Comparison of ENCODE assay signal across 10 cellular contexts in genomic region chr13:46183018-46183940, GRCh38. TPM values are rescaled to one million over a fixed set of nuclear protein-coding genes. Genes with fewer than 3 reads are reported as not detected.
DNase-seq lines count a peak whose midpoint lies in the region; ATAC-seq and TF ChIP-seq lines count a peak whose summit lies in the region.
"Had no signal": no experiment of that assay in that cellular context is flagged by ENCODE, and none has a peak within 500 bp of the region (broad histone marks: within the 10 kb centered on the region; RNA-seq: fewer than 3 reads in every experiment).

No MANE protein-coding gene starts in this region.

- H2AFZ ChIP-seq in PC-3 (ENCODE audit: low read length), result no peak overlapping the region; the same call in 1 of the 2 replicates

- no peaks in the 10 kb centered on the region for H3K9me2 ChIP-seq in PC-3 (replicated peaks; ENCODE audit: low read length)

- no peaks in the 10 kb centered on the region for H3K27me3 ChIP-seq in PC-3 (ENCODE audit: low read length)
- no peaks in the 10 kb centered on the region for H3K27me3 ChIP-seq in effector memory CD4-positive, alpha-beta T cell (replicated peaks; ENCODE audit: control insufficient read depth, insufficient read depth, low read length, poor library complexity, severe bottlenecking)
- no peaks in the 10 kb centered on the region for H3K27me3 ChIP-seq in thymus (ENCODE audit: control insufficient read depth, insufficient read depth)
- H3K27me3 ChIP-seq in WERI-Rb-1 (ENCODE audit: insufficient read depth, low read depth, severe bottlenecking), result no peaks in the 10 kb centered on the region

- TF ChIP-seq CTCF in PC-3 (conservative IDR thresholded peaks at IDR 0.05; ENCODE audit: low read depth, low read length) (no peak), WERI-Rb-1 (IDR thresholded peaks at IDR 0.05; ENCODE audit: low read depth, low read length) (no peak)

- ATAC-seq in activated T-cell treated with anti-CD3 and anti-CD28 coated beads, Interleukin-2, amount 50 U/mL, for 4 hours, result no peak
- ATAC-seq in PC-3, result no peak

- WGBS in thymus, result 80% methylated on average over 15 of the region's 15 CpGs

- H3K36me3 ChIP-seq in PC-3 (ENCODE audit: low read depth, low read length) (no peaks in the 10 kb centered on the region; the same call in 1 of the 2 replicates), thymus (ENCODE audit: control insufficient read depth, insufficient read depth) (no peaks in the 10 kb centered on the region), WERI-Rb-1 (no peaks in the 10 kb centered on the region)
- peaks cover 2% of the 10 kb centered on the region for H3K36me3 ChIP-seq in effector memory CD4-positive, alpha-beta T cell (ENCODE audit: control insufficient read depth, insufficient read depth, low read length)

- no peaks in the 10 kb centered on the region for H3F3A ChIP-seq in PC-3 (ENCODE audit: low read length, unreplicated experiment)

- peaks cover 36% of the 10 kb centered on the region for H3K79me2 ChIP-seq in PC-3 (ENCODE audit: low read length)

- H3K4me1 ChIP-seq in PC-3 (ENCODE audit: insufficient read depth, low read length) (0 out of 2 replicates have a peak, but pooled peaks cover 5% of the 10 kb centered on the region), thymus (ENCODE audit: control insufficient read depth, insufficient read depth, low read length) (peaks cover 27% of the 10 kb centered on the region)
- peaks cover 30% of the 10 kb centered on the region for H3K4me1 ChIP-seq in effector memory CD4-positive, alpha-beta T cell (ENCODE audit: control insufficient read depth, insufficient read depth, low read length, poor library complexity, severe bottlenecking)

- BruUV-seq in PC-3 (replicated peaks; lab: Mats Ljungman, UMichigan), result no TSS peak

- H3K9ac ChIP-seq in PC-3 (ENCODE audit: low read length), result no peak overlapping the region

- H3K9me3 ChIP-seq in PC-3 (ENCODE audit: low read length) (no peaks in the 10 kb centered on the region), thymus (ENCODE audit: control insufficient read depth) (no peaks in the 10 kb centered on the region), WERI-Rb-1 (ENCODE audit: severe bottlenecking) (no peaks in the 10 kb centered on the region)
- no peaks in the 10 kb centered on the region for H3K9me3 ChIP-seq in effector memory CD4-positive, alpha-beta T cell (ENCODE audit: control insufficient read depth, low read length)

- H3K4me3 ChIP-seq in PC-3 (ENCODE audit: low read length) (peak overlapping the region; percentile 91; the same call in 1 of the 2 replicates), thymus (ENCODE audit: low read length) (no peak overlapping the region), WERI-Rb-1 (ENCODE audit: low read depth, low read length) (no peak overlapping the region)
- peak overlapping the region; percentile 81 for H3K4me3 ChIP-seq in effector memory CD4-positive, alpha-beta T cell (ENCODE audit: insufficient read depth, low read depth, low read length, poor library complexity, severe bottlenecking)

- H3K27ac ChIP-seq in PC-3 (ENCODE audit: low read length) (peak overlapping the region; percentile 81; the same call in 1 of the 2 replicates), thymus (ENCODE audit: low read depth) (peak overlapping the region; percentile 84), WERI-Rb-1 (no peak overlapping the region)
- H3K27ac ChIP-seq in effector memory CD4-positive, alpha-beta T cell (ENCODE audit: insufficient read depth, low read length, poor library complexity, severe bottlenecking), result peak overlapping the region; percentile 84

- peaks cover 50% of the 10 kb centered on the region for H3K4me1 Mint-ChIP-seq in activated T-cell treated with anti-CD3 and anti-CD28 coated beads, Interleukin-2, amount 50 U/mL, for 4 hours (ENCODE audit: low read depth)

- DNase-seq in activated T-cell treated with anti-CD3 and anti-CD28 coated beads, Interleukin-2, amount 50 U/mL, for 4 hours, result no peak
- DNase-seq in activated T-cell treated with anti-CD3 and anti-CD28 coated beads for 4 hours (no peak), PC-3 (no peak), SHP77 treated with DMSO at 0.1 percent for 48 hours (lab: John Stamatoyannopoulos, UW) (no peak), WERI-Rb-1 (no peak)
- no peak for DNase-seq in effector memory CD4-positive, alpha-beta T cell
- no peak for DNase-seq in stimulated activated CD4-positive, alpha-beta T cell treated with anti-CD3 and anti-CD28 coated beads, Interleukin-2, amount 100 ng/mL, for 48 hours
- DNase-seq: NCI-H1417 treated with DMSO at 0.1 percent for 48 hours had no signal

- H3K36me3 Mint-ChIP-seq in activated T-cell treated with anti-CD3 and anti-CD28 coated beads, Interleukin-2, amount 50 U/mL, for 4 hours (ENCODE audit: insufficient read depth), result peaks cover 11% of the 10 kb centered on the region

- POLR2A ChIA-PET in PC-3 (lab: Charles Lee; ENCODE audit: unreplicated experiment), result no interaction called here

- no peaks in the 10 kb centered on the region for H3K9me3 Mint-ChIP-seq in activated T-cell treated with anti-CD3 and anti-CD28 coated beads, Interleukin-2, amount 50 U/mL, for 4 hours

- intact Hi-C loops in PC-3 (cut with micrococcal nuclease), result loop anchor here (5.0 kb wide), 1 partner anchor 104 kb away; no protein-coding TSS in a partner anchor

- CTCF ChIA-PET in PC-3 (lab: Charles Lee), result interaction anchor here (0.6 kb wide), 1 partner anchor 985 kb away, joined by 5 read pairs; no protein-coding TSS in a partner anchor

- H4K20me1 ChIP-seq in PC-3 (ENCODE audit: low read length), result peaks cover 3% of the 10 kb centered on the region; the same call in 1 of the 2 replicates

- H3K4me2 ChIP-seq in PC-3 (ENCODE audit: low read length), result peak overlapping the region; percentile 94

- no peaks in the 10 kb centered on the region for H3K27me3 Mint-ChIP-seq in activated T-cell treated with anti-CD3 and anti-CD28 coated beads, Interleukin-2, amount 50 U/mL, for 4 hours (ENCODE audit: low read depth)

- H3K4me3 Mint-ChIP-seq in activated T-cell treated with anti-CD3 and anti-CD28 coated beads, Interleukin-2, amount 50 U/mL, for 4 hours, result peak overlapping the region; percentile 96

RNA-seq across cellular contexts. Expression of gene LCP1, which starts 1.3 kb away (rescaled TPM):
- 100 to 1,000 TPM; 617 to 663 (median 631) TPM for total RNA-seq in activated T-cell treated with anti-CD3 and anti-CD28 coated beads, Interleukin-2, amount 50 U/mL, for 4 hours
- 133 and 143 TPM in 2 replicates for total RNA-seq in PC-3 (2014; rRNA removed)
- 181 TPM for polyA plus RNA-seq in thymus
- total RNA-seq: lung microvascular endothelial cell had no signal

RNA-seq across cellular contexts. Expression of gene LRRC63, which starts 28.4 kb away (rescaled TPM):
- total RNA-seq in activated T-cell treated with anti-CD3 and anti-CD28 coated beads, Interleukin-2, amount 50 U/mL, for 4 hours, result under 1 TPM in 1 of 3 donors, not detected in 2; 0.16 TPM
- 0.26 and 0.35 TPM in 2 replicates for total RNA-seq in PC-3 (2014; rRNA removed)
- polyA plus RNA-seq in thymus, result 0.46 TPM

Comparison
In these comparisons a context has a peak if more than half of its experiments do, and no peak if none do; other contexts are left out.
1. H3K4me3 ChIP-seq: peak in PC-3 (single experiment) and effector memory CD4-positive, alpha-beta T cell (single experiment); none in thymus (single experiment) and WERI-Rb-1 (single experiment).